13 cellular contexts compared by ENCODE assay signal in the genomic region with DNA sequence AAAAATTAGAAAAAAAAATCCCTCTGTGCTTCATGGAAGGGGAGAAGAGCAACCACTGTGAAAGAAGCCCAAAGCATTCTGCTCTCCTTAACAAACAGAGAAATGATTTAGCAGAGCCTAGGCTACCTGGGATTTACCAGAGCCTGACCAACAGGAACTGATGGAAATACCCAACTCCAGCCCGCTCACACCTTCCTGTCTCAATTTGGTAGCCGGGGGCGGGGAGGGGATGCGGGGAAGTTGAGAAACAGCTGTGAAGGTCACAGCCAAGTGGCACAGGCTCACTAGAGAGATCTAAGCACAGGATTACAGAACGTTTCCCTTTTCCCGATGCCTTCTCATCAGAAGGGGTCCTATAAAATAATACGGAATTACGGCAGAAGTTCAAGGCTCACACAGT. TPM values are rescaled to one million over a fixed set of nuclear protein-coding genes. Genes with fewer than 3 reads are reported as not detected.
DNase-seq lines count a peak whose midpoint lies in the region; ATAC-seq, FAIRE-seq and TF ChIP-seq lines count a peak whose summit lies in the region.
"Had no signal": no experiment of that assay in that cellular context is flagged by ENCODE, and none has a peak within 500 bp of the region (broad histone marks: within the 10 kb centered on the region; RNA-seq: fewer than 3 reads in every experiment).

No MANE protein-coding gene starts in this region.

- no peak for ATAC-seq in CD4-positive, CD25-positive, alpha-beta regulatory T cell (ENCODE audit: low read depth in 2 of 2)
- ATAC-seq in GM19023 (IDR thresholded peaks at IDR 0.05; ENCODE audit: unreplicated experiment) = peak; percentile 92
- ATAC-seq in HG02642 (IDR thresholded peaks at IDR 0.05; ENCODE audit: poor library complexity, unreplicated experiment) = peak; percentile 90

- no peak for FAIRE-seq in H54 (lab: Jason Lieb, UNC)

- H3K9me3 ChIP-seq in CD4-positive, CD25-positive, alpha-beta regulatory T cell (ENCODE audit: control insufficient read depth in 2 of 2, low read length in 2 of 2) = no peaks in the 10 kb centered on the region
- H3K9me3 ChIP-seq in HUES6 (ENCODE audit: control insufficient read depth, insufficient read depth, low read depth, low read length) (0 out of 2 replicates have a peak, but pooled peaks cover 2% of the 10 kb centered on the region), BE2C (no peaks in the 10 kb centered on the region)

- H3K4me1 Mint-ChIP-seq in CD4-positive, CD25-positive, alpha-beta regulatory T cell = peaks cover 21 to 67% (median 45%) of the 10 kb centered on the region in 4 donors

- no peak overlapping the region for H3K27ac ChIP-seq in CD4-positive, CD25-positive, alpha-beta regulatory T cell (ENCODE audit: insufficient read depth, low read length, poor library complexity, severe bottlenecking)
- 0 out of 2 replicates have a peak overlapping the region, but pooled peaks have one; percentile 53 for H3K27ac ChIP-seq in HUES6 (ENCODE audit: low read depth, low read length)
- H3K27ac ChIP-seq: C4-2B, parathyroid adenoma had no signal

- no peak for DNase-seq in CD4-positive, CD25-positive, alpha-beta regulatory T cell
- no peak for DNase-seq in 8988T
- no peak for DNase-seq in HPDE6-E6E7 (ENCODE audit: extremely low spot score)
- no peak for DNase-seq in H54 (ENCODE audit: insufficient read length, low spot score)
- no peak for DNase-seq in BE2C
- DNase-seq: activated T-cell treated with anti-CD3 and anti-CD28 coated beads, Interleukin-2, amount 50 U/mL, for 4 hours; NCI-H1105 treated with DMSO at 0.1 percent for 48 hours; SIG-M5 had no signal

- TF ChIP-seq POLR2A in H54 (IDR thresholded peaks at IDR 0.05; ENCODE audit: low read depth, low read length) = no peak

- peaks cover 7% of the 10 kb centered on the region for H3K36me3 ChIP-seq in CD4-positive, CD25-positive, alpha-beta regulatory T cell (ENCODE audit: control insufficient read depth, insufficient read depth, low read length)
- H3K36me3 ChIP-seq in HUES6 (ENCODE audit: control insufficient read depth, insufficient read depth, low read length) (no peaks in the 10 kb centered on the region), BE2C (no peaks in the 10 kb centered on the region)

- no peaks in the 10 kb centered on the region for H3K9me3 Mint-ChIP-seq in CD4-positive, CD25-positive, alpha-beta regulatory T cell
- H3K9me3 Mint-ChIP-seq: activated T-cell treated with anti-CD3 and anti-CD28 coated beads, Interleukin-2, amount 50 U/mL, for 4 hours had no signal

- no peaks in the 10 kb centered on the region for H3K27me3 ChIP-seq in CD4-positive, CD25-positive, alpha-beta regulatory T cell (ENCODE audit: control insufficient read depth, insufficient read depth, low read length)
- H3K27me3 ChIP-seq in HUES6 (ENCODE audit: control insufficient read depth, insufficient read depth, low read length) (no peaks in the 10 kb centered on the region), BE2C (no peaks in the 10 kb centered on the region)

- no peaks in the 10 kb centered on the region for H3K27me3 Mint-ChIP-seq in CD4-positive, CD25-positive, alpha-beta regulatory T cell

- peaks cover 5% of the 10 kb centered on the region for H3K4me1 ChIP-seq in CD4-positive, CD25-positive, alpha-beta regulatory T cell (ENCODE audit: control insufficient read depth, insufficient read depth, low read length, poor library complexity, severe bottlenecking)
- H3K4me1 ChIP-seq in HUES6 (ENCODE audit: control insufficient read depth, insufficient read depth, low read length) = peaks cover 9% of the 10 kb centered on the region
- no peaks in the 10 kb centered on the region for H3K4me1 ChIP-seq in BE2C
- H3K4me1 ChIP-seq: parathyroid adenoma had no signal

- TF ChIP-seq CTCF in BE2C (IDR thresholded peaks at IDR 0.05; ENCODE audit: low read depth, low read length) = no peak

- no peak overlapping the region for H3K4me3 ChIP-seq in CD4-positive, CD25-positive, alpha-beta regulatory T cell (ENCODE audit: low read depth, low read length)
- no peak overlapping the region for H3K4me3 ChIP-seq in HUES6 (ENCODE audit: low read depth, low read length)
- no peak overlapping the region for H3K4me3 ChIP-seq in BE2C (ENCODE audit: low read depth, low read length)

- peak overlapping the region in 2 of 3 donors; percentile 8 to 66 for H3K27ac Mint-ChIP-seq in CD4-positive, CD25-positive, alpha-beta regulatory T cell

- H3K36me3 Mint-ChIP-seq in CD4-positive, CD25-positive, alpha-beta regulatory T cell = peaks cover 36% of the 10 kb centered on the region

- H3K4me3 Mint-ChIP-seq in CD4-positive, CD25-positive, alpha-beta regulatory T cell = peak overlapping the region in 1 of 4 donors; percentile 12
- H3K4me3 Mint-ChIP-seq: activated T-cell treated with anti-CD3 and anti-CD28 coated beads, Interleukin-2, amount 50 U/mL, for 4 hours had no signal

- H3K9ac ChIP-seq in HUES6 (ENCODE audit: low read length) = no peak overlapping the region
- H3K9ac ChIP-seq: parathyroid adenoma had no signal

RNA-seq across cellular contexts. Expression of a gene that starts 17.6 kb away (rescaled TPM):
- 69.2 TPM for total RNA-seq in CD4-positive, CD25-positive, alpha-beta regulatory T cell
- 100 to 1,000 TPM; 117 to 165 (median 146) TPM for polyA plus RNA-seq in CD4-positive, CD25-positive, alpha-beta regulatory T cell
- 27.2 TPM for polyA plus RNA-seq in BE2C (2012; ENCODE audit: insufficient read depth, insufficient read length, low read depth)

Comparison
In these comparisons a context has a peak if more than half of its experiments do, and no peak if none do; other contexts are left out.
1. ATAC-seq: peak in GM19023 (single experiment) and HG02642 (single experiment); none in CD4-positive, CD25-positive, alpha-beta regulatory T cell (0 of 2).